8 cellular contexts compared by ENCODE assay signal in genomic region chr15:82647835-82648256, GRCh38. TPM values are rescaled to one million over a fixed set of nuclear protein-coding genes. Genes with fewer than 3 reads are reported as not detected.
DNase-seq lines count a peak whose midpoint lies in the region; ATAC-seq, FAIRE-seq and TF ChIP-seq lines count a peak whose summit lies in the region.

No MANE protein-coding gene starts in this region.

- peak overlapping the region; percentile 91 for H2AFZ ChIP-seq in ACC112 (ENCODE audit: low read length, unreplicated experiment)
- H2AFZ ChIP-seq in smooth muscle cell (ENCODE audit: low read depth), result peak overlapping the region; percentile 9

- no peaks in the 10 kb centered on the region for H4K20me1 ChIP-seq in smooth muscle cell (ENCODE audit: low read depth)

- intact Hi-C loops in right cardiac atrium (cut with DNase I), result no loop called here

- ATAC-seq in HG02981 (IDR thresholded peaks at IDR 0.05; ENCODE audit: unreplicated experiment) (peak; percentile 55), right cardiac atrium (peak; percentile 17 to 25), GM19023 (IDR thresholded peaks at IDR 0.05; ENCODE audit: unreplicated experiment) (no peak)

- no peaks in the 10 kb centered on the region for H3K79me2 ChIP-seq in ACC112 (ENCODE audit: control insufficient read depth, insufficient read depth, low read length, unreplicated experiment)
- H3K79me2 ChIP-seq in smooth muscle cell (ENCODE audit: low read depth), result no peaks in the 10 kb centered on the region

- H3K4me3 ChIP-seq in ACC112 (ENCODE audit: low read depth, low read length) (peak overlapping the region; percentile 91), right cardiac atrium (ENCODE audit: low read length) (peak overlapping the region; percentile 77), smooth muscle cell (peak overlapping the region; percentile 52)

- DNase-seq in activated T-helper 9 cell treated with anti-CD3 and anti-CD28 coated beads, Interleukin-2, amount 50 U/mL, for 16 hours (ENCODE audit: low read depth), result peak; percentile 17
- DNase-seq in right cardiac atrium (peak in 1 of 3 donors; percentile 66), smooth muscle cell (lab: John Stamatoyannopoulos, UW; ENCODE audit: unreplicated experiment) (no peak), RCC 7860 (ENCODE audit: low spot score) (no peak), GM12892 (ENCODE audit: insufficient read length) (no peak)

- H3K27me3 ChIP-seq in ACC112 (ENCODE audit: insufficient read depth, low read length) (peaks cover 21% of the 10 kb centered on the region), right cardiac atrium (ENCODE audit: control insufficient read depth, insufficient read depth) (no peaks in the 10 kb centered on the region), smooth muscle cell (ENCODE audit: low read depth) (peaks cover 79% of the 10 kb centered on the region)

- H3K27ac ChIP-seq in ACC112 (ENCODE audit: low read depth, low read length) (no peak overlapping the region), right cardiac atrium (ENCODE audit: low read length) (no peak overlapping the region), smooth muscle cell (ENCODE audit: low read depth) (no peak overlapping the region)

- TF ChIP-seq CTCF in smooth muscle cell (IDR thresholded peaks at IDR 0.05; ENCODE audit: borderline replicate concordance, insufficient read depth, poor library complexity, severe bottlenecking), result no peak

- FAIRE-seq in RCC 7860 (lab: Jason Lieb, UNC), result no peak
- no peak for FAIRE-seq in GM12892 (lab: Jason Lieb, UNC)

- H3K4me1 ChIP-seq in ACC112 (ENCODE audit: control insufficient read depth, insufficient read depth, low read length, unreplicated experiment) (peaks cover 12% of the 10 kb centered on the region), right cardiac atrium (ENCODE audit: control insufficient read depth, insufficient read depth, low read length) (no peaks in the 10 kb centered on the region), smooth muscle cell (ENCODE audit: low read depth) (peaks cover 8% of the 10 kb centered on the region)

- no peaks in the 10 kb centered on the region for H3F3A ChIP-seq in smooth muscle cell (ENCODE audit: low read depth)

- H3K9me3 ChIP-seq in right cardiac atrium (ENCODE audit: control insufficient read depth, low read length) (no peaks in the 10 kb centered on the region), smooth muscle cell (replicated peaks; ENCODE audit: low read depth) (no peaks in the 10 kb centered on the region)

- no peaks in the 10 kb centered on the region for H3K36me3 ChIP-seq in ACC112 (ENCODE audit: insufficient read depth, low read length)
- H3K36me3 ChIP-seq in smooth muscle cell (ENCODE audit: low read depth), result no peaks in the 10 kb centered on the region

- 1% methylated on average over 49 of the region's 49 CpGs for WGBS in right cardiac atrium
- 4% methylated on average over 16 of the region's 49 CpGs for WGBS in smooth muscle cell (ENCODE audit: low lambda C conversion rate)

- H3K4me2 ChIP-seq in smooth muscle cell, result peak overlapping the region; percentile 90

- no peak overlapping the region for H3K9ac ChIP-seq in smooth muscle cell (ENCODE audit: low read depth)

- TF ChIP-seq POLR2A in GM12892 (IDR thresholded peaks at IDR 0.05; ENCODE audit: low read depth, low read length), result no peak

RNA-seq across cellular contexts. Expression of gene CPEB1, which starts 0.7 kb away (rescaled TPM):
- 1 to 10 TPM; 1.6 to 7.8 (median 5.5) TPM for total RNA-seq in right cardiac atrium
- polyA plus RNA-seq in right cardiac atrium, result 2.4 TPM
- total RNA-seq in smooth muscle cell, result 5.8 and 10.2 TPM in 2 replicates
- 5.3 and 9.8 TPM in 2 replicates for polyA plus RNA-seq in smooth muscle cell
- 0.45 TPM for polyA plus RNA-seq in GM12892 (2012; ENCODE audit: missing spikeins)
